In the genomic region with DNA sequence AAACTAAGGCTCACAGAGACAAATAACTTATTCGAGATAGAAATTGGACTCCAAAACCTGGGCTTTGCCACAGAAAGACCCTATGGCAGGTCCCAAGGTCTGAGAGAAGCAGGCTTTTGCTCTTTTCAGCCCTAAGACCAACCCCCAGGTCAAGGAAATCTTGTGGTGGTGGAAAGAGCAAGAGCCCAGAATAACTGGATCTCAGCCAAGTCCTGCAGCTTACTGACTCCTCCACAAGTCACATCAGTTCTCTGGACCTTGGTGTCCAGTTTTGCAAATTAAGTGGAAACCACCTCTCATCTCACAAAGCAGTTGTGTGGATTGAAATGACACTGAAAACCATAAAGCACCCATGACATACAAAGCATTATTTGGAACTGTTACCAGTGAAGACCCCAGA, we compare ENCODE assay signal across 15 cellular contexts.
DNase-seq lines count a peak whose midpoint lies in the region; ATAC-seq and TF ChIP-seq lines count a peak whose summit lies in the region.
"Had no signal": no experiment of that assay in that cellular context is flagged by ENCODE, and none has a peak within 500 bp of the region (broad histone marks: within the 10 kb centered on the region; RNA-seq: fewer than 3 reads in every experiment).

No MANE protein-coding gene starts in this region.

- H3K9ac ChIP-seq in Loucy (ENCODE audit: low read depth, low read length, poor library complexity, severe bottlenecking): no peak overlapping the region

- H3K4me1 ChIP-seq in Caco-2: peaks cover 55% of the 10 kb centered on the region
- peaks cover 26% of the 10 kb centered on the region for H3K4me1 ChIP-seq in Loucy (ENCODE audit: insufficient read depth, low read length, poor library complexity, severe bottlenecking)

- peak overlapping the region; percentile 13 for H3K4me2 ChIP-seq in Loucy (ENCODE audit: low read depth, low read length, poor library complexity, severe bottlenecking)

- peaks cover 49% of the 10 kb centered on the region for H3K4me1 Mint-ChIP-seq in Caco-2 (ENCODE audit: low read depth, unreplicated experiment)
- H3K4me1 Mint-ChIP-seq in activated T-helper 17 cell treated with anti-CD3 and anti-CD28 coated beads, Interleukin-2, amount 50 U/mL, for 72 hours: peaks cover 19% of the 10 kb centered on the region

- ATAC-seq in activated T-helper 17 cell treated with anti-CD3 and anti-CD28 coated beads, Interleukin-2, amount 50 U/mL, for 72 hours (replicated peaks): no peak
- no peak for ATAC-seq in GM18867 (IDR thresholded peaks at IDR 0.05; ENCODE audit: unreplicated experiment)

- H3K36me3 Mint-ChIP-seq in Caco-2 (ENCODE audit: insufficient read depth, unreplicated experiment): peaks cover 29% of the 10 kb centered on the region
- H3K36me3 Mint-ChIP-seq in activated T-helper 17 cell treated with anti-CD3 and anti-CD28 coated beads, Interleukin-2, amount 50 U/mL, for 72 hours (ENCODE audit: low read depth): peaks cover 7% of the 10 kb centered on the region

- H3K27me3 Mint-ChIP-seq in Caco-2 (ENCODE audit: insufficient read depth, unreplicated experiment): no peaks in the 10 kb centered on the region
- no peaks in the 10 kb centered on the region for H3K27me3 Mint-ChIP-seq in activated T-helper 17 cell treated with anti-CD3 and anti-CD28 coated beads, Interleukin-2, amount 50 U/mL, for 72 hours
- H3K27me3 Mint-ChIP-seq: CD4-positive, alpha-beta T cell had no signal

- BruUV-seq in Caco-2 (replicated peaks; lab: Mats Ljungman, UMichigan): no TSS peak

- H3K4me3 ChIP-seq in Caco-2 (ENCODE audit: low read depth, low read length): no peak overlapping the region
- H3K4me3 ChIP-seq in Loucy (ENCODE audit: low read length, poor library complexity, severe bottlenecking): no peak overlapping the region
- H3K4me3 ChIP-seq: Peyer's patch had no signal

- peak overlapping the region; percentile 30 for H3K27ac Mint-ChIP-seq in Caco-2 (ENCODE audit: unreplicated experiment)
- peak overlapping the region; percentile 33 for H3K27ac Mint-ChIP-seq in activated T-helper 17 cell treated with anti-CD3 and anti-CD28 coated beads, Interleukin-2, amount 50 U/mL, for 72 hours
- H3K27ac Mint-ChIP-seq: CD4-positive, alpha-beta T cell had no signal

- no peak overlapping the region for H3K4me3 Mint-ChIP-seq in Caco-2 (ENCODE audit: unreplicated experiment)
- H3K4me3 Mint-ChIP-seq in activated T-helper 17 cell treated with anti-CD3 and anti-CD28 coated beads, Interleukin-2, amount 50 U/mL, for 72 hours: no peak overlapping the region
- H3K4me3 Mint-ChIP-seq: CD4-positive, alpha-beta T cell had no signal

- no peaks in the 10 kb centered on the region for H3F3A ChIP-seq in Loucy (ENCODE audit: low read depth)

- CTCF ChIA-PET in Caco-2 (lab: Charles Lee): no interaction called here

- no peaks in the 10 kb centered on the region for H3K27me3 ChIP-seq in Caco-2 (replicated peaks; ENCODE audit: control insufficient read depth, insufficient read depth, low read length)
- no peaks in the 10 kb centered on the region for H3K27me3 ChIP-seq in Loucy (ENCODE audit: insufficient read depth, low read length, poor library complexity, severe bottlenecking)
- H3K27me3 ChIP-seq: Peyer's patch had no signal

- intact Hi-C loops in Caco-2 (cut with micrococcal nuclease; ENCODE audit: unreplicated experiment): no loop called here

- H3K36me3 ChIP-seq in Caco-2 (ENCODE audit: control insufficient read depth, insufficient read depth, low read length): no peaks in the 10 kb centered on the region; the same call in 1 of the 2 replicates
- H3K36me3 ChIP-seq in Loucy (ENCODE audit: insufficient read depth, low read length): peaks cover 2% of the 10 kb centered on the region; the same call in 1 of the 2 replicates

- H3K9me3 Mint-ChIP-seq in Caco-2 (ENCODE audit: unreplicated experiment): no peaks in the 10 kb centered on the region
- H3K9me3 Mint-ChIP-seq in activated T-helper 17 cell treated with anti-CD3 and anti-CD28 coated beads, Interleukin-2, amount 50 U/mL, for 72 hours: peaks cover 3% of the 10 kb centered on the region
- H3K9me3 Mint-ChIP-seq: CD4-positive, alpha-beta T cell had no signal

- no peaks in the 10 kb centered on the region for H3K9me2 ChIP-seq in Loucy (replicated peaks; ENCODE audit: low read depth, low read length)

- H3K79me2 ChIP-seq in Loucy (ENCODE audit: insufficient read depth, low read length): no peaks in the 10 kb centered on the region

- DNase-seq in Caco-2 (no peak), myocyte (ENCODE audit: low read depth) (peak; percentile 6), NCI-H2081 (lab: John Stamatoyannopoulos, UW) (no peak), H4 (ENCODE audit: low spot score) (no peak)
- DNase-seq: CD4-positive, alpha-beta T cell; EL; NCI-H1436 treated with DMSO at 0.1 percent for 48 hours; NCI-H2081 treated with DMSO at 0.1 percent for 48 hours; NCI-H2227 treated with DMSO at 0.1 percent for 48 hours; NCI-H524 treated with DMSO at 0.1 percent for 48 hours; Peyer's patch; SIG-M5 had no signal

- H2AFZ ChIP-seq in Loucy (ENCODE audit: low read length): no peak overlapping the region

- H3K9me3 ChIP-seq in Caco-2 (no peaks in the 10 kb centered on the region), Loucy (ENCODE audit: insufficient read depth, low read depth, low read length) (no peaks in the 10 kb centered on the region)
- H3K9me3 ChIP-seq: Peyer's patch had no signal

- H4K20me1 ChIP-seq in Loucy (ENCODE audit: insufficient read depth, low read length, poor library complexity, severe bottlenecking): no peaks in the 10 kb centered on the region

- TF ChIP-seq CTCF in Caco-2 (IDR thresholded peaks at IDR 0.05; ENCODE audit: insufficient read depth in 1 of 2, low read depth in 1 of 2, low read length in 1 of 2, severe bottlenecking in 1 of 2, unreplicated experiment in 1 of 2) (no peak), Loucy (conservative IDR thresholded peaks at IDR 0.05; ENCODE audit: low read length) (no peak)

- POLR2A ChIA-PET in Caco-2 (lab: Charles Lee): interaction anchor here (0.9 kb wide), 1 partner anchor 64 kb away, joined by 3 read pairs; no protein-coding TSS in a partner anchor
